ENCODE assay signal across 8 cellular contexts in genomic region chr1:181033799-181034391, GRCh38. TPM values are rescaled to one million over a fixed set of nuclear protein-coding genes. Genes with fewer than 3 reads are reported as not detected.
DNase-seq lines count a peak whose midpoint lies in the region; ATAC-seq and TF ChIP-seq lines count a peak whose summit lies in the region.

Gene MR1, plus strand, starts transcription at chr1:181033983. Its CDS starts 25 bp downstream, at chr1:181034008.

- peaks cover 2% of the 10 kb centered on the region for H3K36me3 Mint-ChIP-seq in activated naive CD4-positive, alpha-beta T cell treated with anti-CD3 and anti-CD28 coated beads, Interleukin-2, amount 50 U/mL, for 24 hours
- H3K36me3 Mint-ChIP-seq in glutamatergic neuron (ENCODE audit: unreplicated experiment) = no peaks in the 10 kb centered on the region

- peak within 1 kb of the TSS; percentile 89 to 100 (median 90) for H3K27ac ChIP-seq in gastroesophageal sphincter

- no peaks in the 10 kb centered on the region for H3K27me3 Mint-ChIP-seq in activated naive CD4-positive, alpha-beta T cell treated with anti-CD3 and anti-CD28 coated beads, Interleukin-2, amount 50 U/mL, for 24 hours
- H3K27me3 Mint-ChIP-seq in glutamatergic neuron (ENCODE audit: unreplicated experiment) = peaks cover 4% of the 10 kb centered on the region

- peak within 1 kb of the TSS; percentile 100 for H3K27ac Mint-ChIP-seq in activated naive CD4-positive, alpha-beta T cell treated with anti-CD3 and anti-CD28 coated beads, Interleukin-2, amount 50 U/mL, for 24 hours
- no peak within 1 kb of the TSS for H3K27ac Mint-ChIP-seq in glutamatergic neuron (ENCODE audit: unreplicated experiment)

- peak within 1 kb of the TSS; percentile 58 to 98 for H3K4me3 ChIP-seq in gastroesophageal sphincter

- DNase-seq in DMS153 treated with DMSO at 0.1 percent for 48 hours (lab: John Stamatoyannopoulos, UW; ENCODE audit: unreplicated experiment) = peak; percentile 79
- peak; percentile 75 to 95 for DNase-seq in NOMO-1 (lab: John Stamatoyannopoulos, UW; ENCODE audit: unreplicated experiment in 2 of 2)
- peak; percentile 96 for DNase-seq in pons (ENCODE audit: low spot score)
- no peak for DNase-seq in glutamatergic neuron

- peaks cover 66% of the 10 kb centered on the region for H3K4me1 Mint-ChIP-seq in activated naive CD4-positive, alpha-beta T cell treated with anti-CD3 and anti-CD28 coated beads, Interleukin-2, amount 50 U/mL, for 24 hours
- no peaks in the 10 kb centered on the region for H3K4me1 Mint-ChIP-seq in glutamatergic neuron (ENCODE audit: low read depth, unreplicated experiment)

- no peaks in the 10 kb centered on the region for H3K27me3 ChIP-seq in gastroesophageal sphincter

- 1 to 2% methylated on average over 5 to 9 of the region's 9 CpGs for WGBS in gastroesophageal sphincter (ENCODE audit: low coverage in 1 of 2), 2 donors

- no peak for TF ChIP-seq CTCF in gastroesophageal sphincter (IDR thresholded peaks at IDR 0.05)
- no peak for TF ChIP-seq CTCF in glutamatergic neuron (IDR thresholded peaks at IDR 0.05; ENCODE audit: partially characterized antibody, unreplicated experiment)

- H3K4me1 ChIP-seq in gastroesophageal sphincter = peaks cover 6 to 42% (median 10%) of the 10 kb centered on the region in 3 donors

- TF ChIP-seq POLR2A in GM19193 (IDR thresholded peaks at IDR 0.05; ENCODE audit: extremely low read depth, insufficient read depth, insufficient read length) (peak; percentile 64), gastroesophageal sphincter (IDR thresholded peaks at IDR 0.05) (peak; percentile 45 to 51)

- ATAC-seq in HG03159 (IDR thresholded peaks at IDR 0.05; ENCODE audit: unreplicated experiment) = peak; percentile 94
- peak; percentile 94 for ATAC-seq in gastroesophageal sphincter

- H3K9me3 Mint-ChIP-seq in activated naive CD4-positive, alpha-beta T cell treated with anti-CD3 and anti-CD28 coated beads, Interleukin-2, amount 50 U/mL, for 24 hours = no peaks in the 10 kb centered on the region
- no peaks in the 10 kb centered on the region for H3K9me3 Mint-ChIP-seq in glutamatergic neuron (ENCODE audit: unreplicated experiment)

- no peaks in the 10 kb centered on the region for H3K9me3 ChIP-seq in gastroesophageal sphincter

- H3K36me3 ChIP-seq in gastroesophageal sphincter = peaks cover 0 to 2% of the 10 kb centered on the region in 2 donors

- peak within 1 kb of the TSS; percentile 98 for H3K4me3 Mint-ChIP-seq in activated naive CD4-positive, alpha-beta T cell treated with anti-CD3 and anti-CD28 coated beads, Interleukin-2, amount 50 U/mL, for 24 hours
- H3K4me3 Mint-ChIP-seq in glutamatergic neuron (ENCODE audit: unreplicated experiment) = no peak within 1 kb of the TSS

- no peak for TF ChIP-seq EP300 in gastroesophageal sphincter (IDR thresholded peaks at IDR 0.05)

RNA-seq across cellular contexts. Expression of gene MR1, which starts in this region (rescaled TPM):
- total RNA-seq in gastroesophageal sphincter = 10 to 100 TPM; 15.3 to 19.8 (median 18.2) TPM
- total RNA-seq in glutamatergic neuron (ENCODE audit: unreplicated experiment) = not detected

Comparison
In these comparisons a context has a peak if more than half of its experiments do, and no peak if none do; other contexts are left out.
1. RNA of gene MR1 (total RNA-seq): 15.3 to 19.8 TPM in gastroesophageal sphincter; not detected in glutamatergic neuron (single experiment); every median in the first group is over 10 times any median in the second.